ENCODE assay signal across 1 cellular context in the genomic region with DNA sequence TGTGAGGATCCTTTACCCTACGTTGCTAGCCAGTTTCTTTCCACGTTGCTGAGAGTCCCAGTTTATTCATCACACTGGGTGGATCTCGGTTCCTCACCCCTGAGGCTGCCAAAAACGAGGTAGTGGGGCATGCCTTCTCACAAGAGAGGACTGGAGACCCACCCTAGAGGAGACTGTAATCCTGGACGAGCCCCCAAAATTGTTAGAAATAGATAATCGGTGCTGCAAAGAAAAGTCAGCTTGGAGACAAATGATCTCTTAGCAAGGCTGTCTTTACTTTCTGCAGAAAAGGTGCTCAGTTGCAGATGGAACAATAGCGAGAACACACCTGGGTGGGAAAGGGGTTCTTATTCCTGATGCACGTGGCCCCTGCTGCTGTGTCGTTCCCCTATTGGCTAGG.
TF ChIP-seq lines count a peak whose summit lies in the region.

No MANE protein-coding gene starts in this region.

TF ChIP-seq in GM23338, 12 proteins besides CTCF, POLR2A, EP300 and RAD21 (continued from another document):
- TF ChIP-seq, protein P1, sequence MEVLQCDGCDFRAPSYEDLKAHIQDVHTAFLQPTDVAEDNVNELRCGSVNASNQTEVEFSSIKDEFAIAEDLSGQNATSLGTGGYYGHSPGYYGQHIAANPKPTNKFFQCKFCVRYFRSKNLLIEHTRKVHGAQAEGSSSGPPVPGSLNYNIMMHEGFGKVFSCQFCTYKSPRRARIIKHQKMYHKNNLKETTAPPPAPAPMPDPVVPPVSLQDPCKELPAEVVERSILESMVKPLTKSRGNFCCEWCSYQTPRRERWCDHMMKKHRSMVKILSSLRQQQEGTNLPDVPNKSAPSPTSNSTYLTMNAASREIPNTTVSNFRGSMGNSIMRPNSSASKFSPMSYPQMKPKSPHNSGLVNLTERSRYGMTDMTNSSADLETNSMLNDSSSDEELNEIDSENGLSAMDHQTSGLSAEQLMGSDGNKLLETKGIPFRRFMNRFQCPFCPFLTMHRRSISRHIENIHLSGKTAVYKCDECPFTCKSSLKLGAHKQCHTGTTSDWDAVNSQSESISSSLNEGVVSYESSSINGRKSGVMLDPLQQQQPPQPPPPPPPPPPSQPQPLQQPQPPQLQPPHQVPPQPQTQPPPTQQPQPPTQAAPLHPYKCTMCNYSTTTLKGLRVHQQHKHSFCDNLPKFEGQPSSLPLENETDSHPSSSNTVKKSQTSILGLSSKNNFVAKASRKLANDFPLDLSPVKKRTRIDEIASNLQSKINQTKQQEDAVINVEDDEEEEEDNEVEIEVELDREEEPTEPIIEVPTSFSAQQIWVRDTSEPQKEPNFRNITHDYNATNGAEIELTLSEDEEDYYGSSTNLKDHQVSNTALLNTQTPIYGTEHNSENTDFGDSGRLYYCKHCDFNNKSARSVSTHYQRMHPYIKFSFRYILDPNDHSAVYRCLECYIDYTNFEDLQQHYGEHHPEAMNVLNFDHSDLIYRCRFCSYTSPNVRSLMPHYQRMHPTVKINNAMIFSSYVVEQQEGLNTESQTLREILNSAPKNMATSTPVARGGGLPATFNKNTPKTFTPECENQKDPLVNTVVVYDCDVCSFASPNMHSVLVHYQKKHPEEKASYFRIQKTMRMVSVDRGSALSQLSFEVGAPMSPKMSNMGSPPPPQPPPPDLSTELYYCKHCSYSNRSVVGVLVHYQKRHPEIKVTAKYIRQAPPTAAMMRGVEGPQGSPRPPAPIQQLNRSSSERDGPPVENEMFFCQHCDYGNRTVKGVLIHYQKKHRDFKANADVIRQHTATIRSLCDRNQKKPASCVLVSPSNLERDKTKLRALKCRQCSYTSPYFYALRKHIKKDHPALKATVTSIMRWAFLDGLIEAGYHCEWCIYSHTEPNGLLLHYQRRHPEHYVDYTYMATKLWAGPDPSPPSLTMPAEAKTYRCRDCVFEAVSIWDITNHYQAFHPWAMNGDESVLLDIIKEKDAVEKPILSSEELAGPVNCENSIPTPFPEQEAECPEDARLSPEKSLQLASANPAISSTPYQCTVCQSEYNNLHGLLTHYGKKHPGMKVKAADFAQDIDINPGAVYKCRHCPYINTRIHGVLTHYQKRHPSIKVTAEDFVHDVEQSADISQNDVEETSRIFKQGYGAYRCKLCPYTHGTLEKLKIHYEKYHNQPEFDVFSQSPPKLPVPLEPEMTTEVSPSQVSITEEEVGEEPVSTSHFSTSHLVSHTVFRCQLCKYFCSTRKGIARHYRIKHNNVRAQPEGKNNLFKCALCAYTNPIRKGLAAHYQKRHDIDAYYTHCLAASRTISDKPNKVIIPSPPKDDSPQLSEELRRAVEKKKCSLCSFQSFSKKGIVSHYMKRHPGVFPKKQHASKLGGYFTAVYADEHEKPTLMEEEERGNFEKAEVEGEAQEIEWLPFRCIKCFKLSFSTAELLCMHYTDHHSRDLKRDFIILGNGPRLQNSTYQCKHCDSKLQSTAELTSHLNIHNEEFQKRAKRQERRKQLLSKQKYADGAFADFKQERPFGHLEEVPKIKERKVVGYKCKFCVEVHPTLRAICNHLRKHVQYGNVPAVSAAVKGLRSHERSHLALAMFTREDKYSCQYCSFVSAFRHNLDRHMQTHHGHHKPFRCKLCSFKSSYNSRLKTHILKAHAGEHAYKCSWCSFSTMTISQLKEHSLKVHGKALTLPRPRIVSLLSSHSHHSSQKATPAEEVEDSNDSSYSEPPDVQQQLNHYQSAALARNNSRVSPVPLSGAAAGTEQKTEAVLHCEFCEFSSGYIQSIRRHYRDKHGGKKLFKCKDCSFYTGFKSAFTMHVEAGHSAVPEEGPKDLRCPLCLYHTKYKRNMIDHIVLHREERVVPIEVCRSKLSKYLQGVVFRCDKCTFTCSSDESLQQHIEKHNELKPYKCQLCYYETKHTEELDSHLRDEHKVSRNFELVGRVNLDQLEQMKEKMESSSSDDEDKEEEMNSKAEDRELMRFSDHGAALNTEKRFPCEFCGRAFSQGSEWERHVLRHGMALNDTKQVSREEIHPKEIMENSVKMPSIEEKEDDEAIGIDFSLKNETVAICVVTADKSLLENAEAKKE (CRISPR knock-in tag; IDR thresholded peaks at IDR 0.05) = no peak
- TF ChIP-seq, protein P2, sequence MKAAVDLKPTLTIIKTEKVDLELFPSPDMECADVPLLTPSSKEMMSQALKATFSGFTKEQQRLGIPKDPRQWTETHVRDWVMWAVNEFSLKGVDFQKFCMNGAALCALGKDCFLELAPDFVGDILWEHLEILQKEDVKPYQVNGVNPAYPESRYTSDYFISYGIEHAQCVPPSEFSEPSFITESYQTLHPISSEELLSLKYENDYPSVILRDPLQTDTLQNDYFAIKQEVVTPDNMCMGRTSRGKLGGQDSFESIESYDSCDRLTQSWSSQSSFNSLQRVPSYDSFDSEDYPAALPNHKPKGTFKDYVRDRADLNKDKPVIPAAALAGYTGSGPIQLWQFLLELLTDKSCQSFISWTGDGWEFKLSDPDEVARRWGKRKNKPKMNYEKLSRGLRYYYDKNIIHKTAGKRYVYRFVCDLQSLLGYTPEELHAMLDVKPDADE (IDR thresholded peaks at IDR 0.05) = no peak
- TF ChIP-seq EZH2phosphoT487 (IDR thresholded peaks at IDR 0.05; ENCODE audit: unreplicated experiment) (no peak), STAT1 (IDR thresholded peaks at IDR 0.05; ENCODE audit: unreplicated experiment) (no peak), EZH2 (IDR thresholded peaks at IDR 0.05; ENCODE audit: low read depth, unreplicated experiment) (no peak), POLR2AphosphoS5 (IDR thresholded peaks at IDR 0.05; ENCODE audit: low read depth) (no peak), CREB1 (CRISPR knock-in tag; IDR thresholded peaks at IDR 0.05; ENCODE audit: low read depth) (no peak), JUNB (IDR thresholded peaks at IDR 0.05; ENCODE audit: unreplicated experiment) (no peak), ZNF114 (CRISPR knock-in tag; IDR thresholded peaks at IDR 0.05) (no peak), ZNF331 (CRISPR knock-in tag; IDR thresholded peaks at IDR 0.05; ENCODE audit: low read depth) (no peak), NANOG (IDR thresholded peaks at IDR 0.05; ENCODE audit: borderline replicate concordance) (no peak)
